In genomic region chr19:19538077-19538764, GRCh38 we compare ENCODE assay signal across 1 cellular context.
TF ChIP-seq lines count a peak whose summit lies in the region.

CILP2 (plus strand) TSS chr19:19538265; CDS start chr19:19538350, 85 bp downstream.

TF ChIP-seq in GM12878, 131 proteins besides CTCF, POLR2A, EP300 and RAD21 (continued from another document):
- TF ChIP-seq BCL3 (IDR thresholded peaks at IDR 0.05; ENCODE audit: borderline replicate concordance, insufficient read depth, low read depth, low read length, poor library complexity, severe bottlenecking) (peak; percentile 28), RUNX3 (IDR thresholded peaks at IDR 0.05; ENCODE audit: low read length) (peak; percentile 35)
